Comparison of ENCODE assay signal across 8 cellular contexts in the genomic region with DNA sequence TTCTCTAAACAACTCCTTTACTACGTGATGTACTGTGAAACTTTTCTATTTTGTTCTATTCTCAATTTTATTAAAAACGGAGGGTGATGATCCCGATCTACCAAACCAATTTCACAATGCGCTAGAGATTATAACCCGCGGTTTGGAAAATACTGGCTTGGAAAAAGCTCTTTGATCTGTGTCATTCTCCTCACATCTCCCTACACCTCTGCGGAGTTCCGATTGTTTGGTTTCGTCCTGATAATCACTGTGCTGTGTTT. TPM values are rescaled to one million over a fixed set of nuclear protein-coding genes. Genes with fewer than 3 reads are reported as not detected.
A peak's percentile ranks its signal among the peaks of the same experiment; 100 is the strongest.
DNase-seq lines count a peak whose midpoint lies in the region; FAIRE-seq and TF ChIP-seq lines count a peak whose summit lies in the region.

No MANE protein-coding gene starts in this region.

- dilution Hi-C loops in keratinocyte (cut with MboI; ENCODE audit: extremely low pct_ligation_motif_present, low sequenced_read_pairs) = no loop called here

- H3K9me3 ChIP-seq in ascending aorta (no peaks in the 10 kb centered on the region), keratinocyte (ENCODE audit: control insufficient read depth, low read depth, low read length) (no peaks in the 10 kb centered on the region), subcutaneous abdominal adipose tissue (ENCODE audit: control insufficient read depth in 5 of 5, low read length in 5 of 5) (no peaks in the 10 kb centered on the region)

- H3K4me3 ChIP-seq in H7 (ENCODE audit: insufficient read depth, low read depth, low read length) = peak overlapping the region; percentile 95
- H3K4me3 ChIP-seq in ascending aorta = peak overlapping the region; percentile 86 to 94
- H3K4me3 ChIP-seq in keratinocyte (ENCODE audit: control insufficient read depth in 2 of 3, extremely low read depth in 1 of 3, insufficient read depth in 2 of 3, low read depth in 1 of 3, low read length in 3 of 3) = peak overlapping the region; percentile 73 to 94 (median 87)
- peak overlapping the region; percentile 62 to 93 (median 86) for H3K4me3 ChIP-seq in subcutaneous abdominal adipose tissue (ENCODE audit: low read depth in 1 of 5, low read length in 5 of 5)

- peak overlapping the region; percentile 95 for H2AFZ ChIP-seq in keratinocyte (ENCODE audit: control insufficient read depth, low read length)

- peaks cover 0 to 11% of the 10 kb centered on the region in 2 donors for H3K4me1 ChIP-seq in ascending aorta
- peaks cover 32% of the 10 kb centered on the region for H3K4me1 ChIP-seq in keratinocyte (ENCODE audit: control insufficient read depth, extremely low read depth, insufficient read depth, low read length)
- H3K4me1 ChIP-seq in subcutaneous abdominal adipose tissue (ENCODE audit: control insufficient read depth in 5 of 5, insufficient read depth in 5 of 5, low read length in 5 of 5) = peaks cover 0 to 29% (median 18%) of the 10 kb centered on the region in 5 donors

- no peaks in the 10 kb centered on the region for H3K36me3 ChIP-seq in H7 (replicated peaks; ENCODE audit: control insufficient read depth, insufficient read depth, low read length)
- H3K36me3 ChIP-seq in ascending aorta = no peaks in the 10 kb centered on the region
- H3K36me3 ChIP-seq in keratinocyte (ENCODE audit: control insufficient read depth in 2 of 2, extremely low read depth in 1 of 2, insufficient read depth in 2 of 2, low read length in 2 of 2) = no peaks in the 10 kb centered on the region
- no peaks in the 10 kb centered on the region for H3K36me3 ChIP-seq in subcutaneous abdominal adipose tissue (ENCODE audit: control insufficient read depth in 5 of 5, insufficient read depth in 5 of 5, low read length in 5 of 5)

- H3K4me2 ChIP-seq in keratinocyte (ENCODE audit: control insufficient read depth, extremely low read depth, insufficient read depth, low read depth, low read length) = peak overlapping the region; percentile 93

- H3K9ac ChIP-seq in keratinocyte (ENCODE audit: control insufficient read depth, extremely low read depth, insufficient read depth, low read length) (peak overlapping the region; percentile 73), subcutaneous abdominal adipose tissue (ENCODE audit: low read length in 5 of 5) (peak overlapping the region; percentile 16 to 89 (median 83))

- no peaks in the 10 kb centered on the region for H3K9me1 ChIP-seq in keratinocyte (ENCODE audit: control insufficient read depth, extremely low read depth, insufficient read depth, low read length)

- peak overlapping the region; percentile 86 for H3K27ac ChIP-seq in ascending aorta
- H3K27ac ChIP-seq in keratinocyte (ENCODE audit: control insufficient read depth, insufficient read depth, low read length) = peak overlapping the region; percentile 78
- peak overlapping the region; percentile 68 for H3K27ac ChIP-seq in subcutaneous abdominal adipose tissue (ENCODE audit: low read depth, low read length)

- no peaks in the 10 kb centered on the region for H4K20me1 ChIP-seq in keratinocyte (ENCODE audit: control insufficient read depth, extremely low read depth, insufficient read depth, low read length)

- no peak for TF ChIP-seq CTCF in ascending aorta (IDR thresholded peaks at IDR 0.05)
- TF ChIP-seq CTCF in keratinocyte (optimal IDR thresholded peaks at IDR 0.05 in 1 of 3, IDR thresholded peaks at IDR 0.05 in 1 of 3, conservative IDR thresholded peaks at IDR 0.05 in 1 of 3; ENCODE audit: extremely low read depth in 1 of 3, insufficient read depth in 2 of 3, low read length in 3 of 3) = no peak

- intact Hi-C loops in ascending aorta (cut with DNase I) = loop anchor here (5.0 to 10.0 kb wide), 5 partner anchors 85 to 1073 kb away; partner anchors contain the start of genes DR1 and RWDD3

- peak; percentile 59 for FAIRE-seq in keratinocyte (lab: Jason Lieb, UNC)

- DNase-seq in H7 (no peak), ascending aorta (ENCODE audit: low spot score in 2 of 2) (no peak), keratinocyte (ENCODE audit: low read depth, low spot score) (no peak), RPMI8226 (no peak), HUDEP-2 (lab: John Stamatoyannopoulos, UW; ENCODE audit: unreplicated experiment in 76 of 76) (no peak), NCI-H128 (lab: John Stamatoyannopoulos, UW; ENCODE audit: unreplicated experiment) (no peak)
- no peak for DNase-seq in activated effector memory CD4-positive, alpha-beta T cell treated with anti-CD3 and anti-CD28 coated beads, Interleukin-2, amount 50 U/mL, for 16 hours

- H3K79me2 ChIP-seq in keratinocyte (ENCODE audit: control insufficient read depth, insufficient read depth, low read length) = peaks cover 42% of the 10 kb centered on the region

- H3K27me3 ChIP-seq in H7 (ENCODE audit: control insufficient read depth, insufficient read depth, low read length) (peaks cover 5% of the 10 kb centered on the region), ascending aorta (no peaks in the 10 kb centered on the region), keratinocyte (ENCODE audit: control insufficient read depth, extremely low read depth, insufficient read depth, low read length) (no peaks in the 10 kb centered on the region), subcutaneous abdominal adipose tissue (ENCODE audit: control insufficient read depth in 5 of 5, insufficient read depth in 4 of 5, low read length in 5 of 5) (no peaks in the 10 kb centered on the region)

RNA-seq across cellular contexts. Expression of gene ABCD3, which starts 0.6 kb away (rescaled TPM):
- 32.1 and 34.5 TPM in 2 replicates for total RNA-seq in H7 (2014; rRNA removed; shearing (Covaris generic))
- 8.8 TPM for total RNA-seq in ascending aorta
- 18.3 to 34.9 TPM (median 19.4 TPM) in 3 replicates for polyA plus RNA-seq in keratinocyte
- 26.6 TPM for polyA plus RNA-seq in keratinocyte (2011; ENCODE audit: low read depth)
- polyA plus RNA-seq in keratinocyte (2011; cell fraction: cytosol; rRNA removed) = 13.1 and 26.6 TPM in 2 replicates
- polyA plus RNA-seq in keratinocyte (2011; cell fraction: nucleus; rRNA removed) = 27.7 and 38.7 TPM in 2 replicates
- polyA plus RNA-seq in keratinocyte (2012; ENCODE audit: low replicate concordance) = 27.2 and 28.0 TPM in 2 replicates
- 5.0 to 34.5 TPM (median 16.3 TPM) in 3 replicates for polyA minus RNA-seq in keratinocyte
- 17.3 TPM for polyA minus RNA-seq in keratinocyte (2011; cell fraction: cytosol; rRNA and poly(A)+ RNA removed)
- 21.3 and 46.2 TPM in 2 replicates for polyA minus RNA-seq in keratinocyte (2011; cell fraction: nucleus; rRNA and poly(A)+ RNA removed)
